8 cellular contexts compared by ENCODE assay signal in genomic region chr5:71455427-71456361, GRCh38. TPM values are rescaled to one million over a fixed set of nuclear protein-coding genes. Genes with fewer than 3 reads are reported as not detected.
DNase-seq lines count a peak whose midpoint lies in the region; ATAC-seq and TF ChIP-seq lines count a peak whose summit lies in the region.

A gene with protein sequence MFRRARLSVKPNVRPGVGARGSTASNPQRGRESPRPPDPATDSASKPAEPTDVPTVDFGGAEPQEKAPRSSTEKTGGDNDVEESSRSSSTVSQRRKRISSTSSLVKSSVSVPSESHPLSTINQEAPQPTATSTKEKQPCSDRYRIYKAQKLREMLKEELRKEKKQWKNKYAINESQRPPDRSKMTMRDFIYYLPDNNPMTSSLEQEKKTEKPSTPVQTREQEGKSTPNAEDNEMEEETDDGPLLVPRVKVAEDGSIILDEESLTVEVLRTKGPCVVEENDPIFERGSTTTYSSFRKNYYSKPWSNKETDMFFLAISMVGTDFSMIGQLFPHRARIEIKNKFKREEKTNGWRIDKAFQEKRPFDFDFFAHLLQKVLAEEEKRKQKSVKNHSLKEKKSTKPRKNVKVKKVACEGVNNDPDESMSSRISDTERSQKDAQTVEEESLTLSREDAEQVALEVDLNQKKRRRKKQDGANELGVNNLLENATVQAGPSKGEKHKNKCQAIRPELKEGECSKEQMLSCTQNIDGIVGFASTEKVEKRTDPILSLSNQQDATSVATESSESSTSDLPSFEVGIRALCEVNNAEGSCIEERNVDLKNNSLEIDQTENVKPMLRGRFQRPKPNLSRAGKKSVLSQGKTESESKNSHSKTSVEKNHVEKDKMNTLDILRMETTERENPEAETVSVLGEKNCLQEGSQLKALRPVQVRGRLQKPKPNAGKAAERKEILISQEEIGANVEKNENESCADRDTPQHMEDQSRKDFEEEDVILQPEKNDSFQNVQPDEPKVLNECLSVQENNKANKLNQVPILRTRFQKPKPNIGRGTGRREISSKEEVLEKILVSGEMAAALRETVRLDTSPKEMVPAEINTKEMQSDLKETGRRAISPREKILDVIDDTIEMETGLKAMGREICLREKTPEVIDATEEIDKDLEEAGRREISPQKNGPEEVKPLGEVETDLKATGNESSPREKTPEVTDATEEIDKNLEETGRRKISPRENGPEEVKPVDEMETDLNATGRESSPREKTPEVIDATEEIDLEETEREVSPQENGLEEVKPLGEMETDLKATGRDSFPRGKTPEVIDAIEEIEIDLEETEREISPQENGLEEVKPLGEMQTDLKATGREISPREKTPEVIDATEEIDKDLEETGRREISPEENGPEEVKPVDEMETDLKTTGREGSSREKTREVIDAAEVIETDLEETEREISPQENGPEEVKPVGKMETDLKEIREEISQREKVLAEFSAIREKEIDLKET (N-terminal part only) (plus strand): TSS chr5:71455651. CDS start chr5:71455878, 227 bp downstream.

- peaks cover 28% of the 10 kb centered on the region for H3K27me3 Mint-ChIP-seq in CD4-positive, CD25-positive, alpha-beta regulatory T cell

- H3K4me1 ChIP-seq in CD4-positive, CD25-positive, alpha-beta regulatory T cell (ENCODE audit: control insufficient read depth, insufficient read depth, low read length, poor library complexity, severe bottlenecking): peaks cover 23% of the 10 kb centered on the region
- peaks cover 12 to 22% of the 10 kb centered on the region in 2 donors for H3K4me1 ChIP-seq in left lung

- H3K4me1 Mint-ChIP-seq in CD4-positive, CD25-positive, alpha-beta regulatory T cell: peaks cover 19 to 38% (median 27%) of the 10 kb centered on the region in 4 donors

- peak; percentile 13 to 30 for TF ChIP-seq CTCF in left lung (IDR thresholded peaks at IDR 0.05)

- intact Hi-C loops in left lung (cut with DNase I): no loop called here

- H3K36me3 ChIP-seq in CD4-positive, CD25-positive, alpha-beta regulatory T cell (ENCODE audit: control insufficient read depth, insufficient read depth, low read length): peaks cover 22% of the 10 kb centered on the region
- H3K36me3 ChIP-seq in left lung: peaks cover 0 to 23% of the 10 kb centered on the region in 2 donors

- peak within 1 kb of the TSS; percentile 90 to 99 (median 98) for H3K4me3 Mint-ChIP-seq in CD4-positive, CD25-positive, alpha-beta regulatory T cell

- H3K27ac ChIP-seq in CD4-positive, CD25-positive, alpha-beta regulatory T cell (ENCODE audit: insufficient read depth, low read length, poor library complexity, severe bottlenecking): peak within 1 kb of the TSS; percentile 92
- H3K27ac ChIP-seq in left lung: peak within 1 kb of the TSS; percentile 92 to 95

- H3K27me3 ChIP-seq in CD4-positive, CD25-positive, alpha-beta regulatory T cell (ENCODE audit: control insufficient read depth, insufficient read depth, low read length): peaks cover 4% of the 10 kb centered on the region
- H3K27me3 ChIP-seq in left lung: peaks cover under 1 to 1% of the 10 kb centered on the region in 2 donors

- H3K36me3 Mint-ChIP-seq in CD4-positive, CD25-positive, alpha-beta regulatory T cell: peaks cover 5% of the 10 kb centered on the region

- H3K9me3 Mint-ChIP-seq in CD4-positive, CD25-positive, alpha-beta regulatory T cell: no peaks in the 10 kb centered on the region

- peak within 1 kb of the TSS; percentile 99 for H3K4me3 ChIP-seq in CD4-positive, CD25-positive, alpha-beta regulatory T cell (ENCODE audit: low read depth, low read length)
- H3K4me3 ChIP-seq in left lung: peak within 1 kb of the TSS; percentile 85 to 92

- peak; percentile 87 to 92 for ATAC-seq in CD4-positive, CD25-positive, alpha-beta regulatory T cell (ENCODE audit: low read depth in 2 of 2)
- peak; percentile 94 for ATAC-seq in GM19397 (IDR thresholded peaks at IDR 0.05; ENCODE audit: unreplicated experiment)
- ATAC-seq in HG03571 (IDR thresholded peaks at IDR 0.05; ENCODE audit: unreplicated experiment): peak; percentile 90
- peak; percentile 96 for ATAC-seq in left lung

- peak; percentile 94 to 98 (median 96) for DNase-seq in CD4-positive, CD25-positive, alpha-beta regulatory T cell
- DNase-seq in NCI-H774 (lab: John Stamatoyannopoulos, UW) (peak; percentile 95), dermis blood vessel endothelial cell (peak; percentile 98), left lung (peak; percentile 95 to 96)
- DNase-seq in activated CD4-positive, alpha-beta T cell treated with anti-CD3 and anti-CD28 coated beads, Interleukin-2, amount 50 U/mL, for 4 hours: peak; percentile 97 to 98
- DNase-seq in stimulated activated CD4-positive, alpha-beta T cell treated with anti-CD3 and anti-CD28 coated beads, Interleukin-2, amount 100 ng/mL, for 48 hours: peak; percentile 92 to 96

- no peaks in the 10 kb centered on the region for H3K9me3 ChIP-seq in CD4-positive, CD25-positive, alpha-beta regulatory T cell (ENCODE audit: control insufficient read depth in 2 of 2, low read length in 2 of 2)
- no peaks in the 10 kb centered on the region for H3K9me3 ChIP-seq in left lung

- peak within 1 kb of the TSS; percentile 97 to 99 (median 97) for H3K27ac Mint-ChIP-seq in CD4-positive, CD25-positive, alpha-beta regulatory T cell

RNA-seq across cellular contexts. Expression of the gene that starts here (rescaled TPM):
- total RNA-seq in CD4-positive, CD25-positive, alpha-beta regulatory T cell: 39.3 TPM
- 1 to 10 TPM; 5.8 to 7.3 (median 6.2) TPM for polyA plus RNA-seq in CD4-positive, CD25-positive, alpha-beta regulatory T cell
- total RNA-seq in dermis blood vessel endothelial cell (31.1 and 36.8 TPM in 2 replicates), left lung (10 to 100 TPM; 24.7 to 27.6 TPM)

Comparison
In these comparisons a context has a peak if more than half of its experiments do, and no peak if none do; other contexts are left out.
1. Peak in every context shown above with its lines: DNase-seq, ATAC-seq, H3K4me3 ChIP-seq and H3K27ac ChIP-seq.